ENCODE assay signal across 1 cellular context in the genomic region with DNA sequence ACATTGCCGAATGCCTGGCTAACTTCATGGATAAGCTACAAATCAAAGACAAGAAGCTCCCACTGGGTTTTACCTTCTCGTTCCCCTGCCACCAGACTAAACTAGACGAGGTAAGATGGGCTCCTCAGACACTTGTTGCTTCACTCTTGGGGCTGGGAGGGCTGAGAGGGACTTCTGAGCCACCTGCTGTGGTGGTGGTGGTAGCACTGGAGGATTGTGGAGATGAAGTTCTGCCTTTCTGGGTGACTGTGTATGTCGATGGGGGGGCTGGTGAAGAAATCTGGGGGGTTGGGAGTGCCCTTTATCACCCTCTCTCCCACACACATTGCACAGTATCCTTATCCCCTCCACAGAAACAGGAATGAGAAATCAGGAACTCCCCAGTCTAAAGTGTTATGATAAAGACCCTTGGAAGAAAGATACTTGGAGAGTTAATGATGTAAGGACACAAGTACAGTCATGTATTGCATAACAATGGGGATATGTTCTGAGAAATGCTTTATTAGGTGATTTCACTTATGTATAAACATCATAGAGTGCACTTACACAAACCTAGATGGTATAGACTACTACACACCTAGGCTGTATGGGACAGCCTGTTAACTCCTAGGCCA.
TF ChIP-seq lines count a peak whose summit lies in the region.

No MANE protein-coding gene starts in this region.

TF ChIP-seq in WTC11, 78 proteins besides CTCF, POLR2A, EP300 and RAD21 (continued from another document):
- TF ChIP-seq, protein P1, sequence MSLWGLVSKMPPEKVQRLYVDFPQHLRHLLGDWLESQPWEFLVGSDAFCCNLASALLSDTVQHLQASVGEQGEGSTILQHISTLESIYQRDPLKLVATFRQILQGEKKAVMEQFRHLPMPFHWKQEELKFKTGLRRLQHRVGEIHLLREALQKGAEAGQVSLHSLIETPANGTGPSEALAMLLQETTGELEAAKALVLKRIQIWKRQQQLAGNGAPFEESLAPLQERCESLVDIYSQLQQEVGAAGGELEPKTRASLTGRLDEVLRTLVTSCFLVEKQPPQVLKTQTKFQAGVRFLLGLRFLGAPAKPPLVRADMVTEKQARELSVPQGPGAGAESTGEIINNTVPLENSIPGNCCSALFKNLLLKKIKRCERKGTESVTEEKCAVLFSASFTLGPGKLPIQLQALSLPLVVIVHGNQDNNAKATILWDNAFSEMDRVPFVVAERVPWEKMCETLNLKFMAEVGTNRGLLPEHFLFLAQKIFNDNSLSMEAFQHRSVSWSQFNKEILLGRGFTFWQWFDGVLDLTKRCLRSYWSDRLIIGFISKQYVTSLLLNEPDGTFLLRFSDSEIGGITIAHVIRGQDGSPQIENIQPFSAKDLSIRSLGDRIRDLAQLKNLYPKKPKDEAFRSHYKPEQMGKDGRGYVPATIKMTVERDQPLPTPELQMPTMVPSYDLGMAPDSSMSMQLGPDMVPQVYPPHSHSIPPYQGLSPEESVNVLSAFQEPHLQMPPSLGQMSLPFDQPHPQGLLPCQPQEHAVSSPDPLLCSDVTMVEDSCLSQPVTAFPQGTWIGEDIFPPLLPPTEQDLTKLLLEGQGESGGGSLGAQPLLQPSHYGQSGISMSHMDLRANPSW (CRISPR knock-in tag; conservative IDR thresholded peaks at IDR 0.05; ENCODE audit: low read depth): no peak
- no peak for TF ChIP-seq PRRX2 (CRISPR knock-in tag; IDR thresholded peaks at IDR 0.05)
- TF ChIP-seq, protein P2, sequence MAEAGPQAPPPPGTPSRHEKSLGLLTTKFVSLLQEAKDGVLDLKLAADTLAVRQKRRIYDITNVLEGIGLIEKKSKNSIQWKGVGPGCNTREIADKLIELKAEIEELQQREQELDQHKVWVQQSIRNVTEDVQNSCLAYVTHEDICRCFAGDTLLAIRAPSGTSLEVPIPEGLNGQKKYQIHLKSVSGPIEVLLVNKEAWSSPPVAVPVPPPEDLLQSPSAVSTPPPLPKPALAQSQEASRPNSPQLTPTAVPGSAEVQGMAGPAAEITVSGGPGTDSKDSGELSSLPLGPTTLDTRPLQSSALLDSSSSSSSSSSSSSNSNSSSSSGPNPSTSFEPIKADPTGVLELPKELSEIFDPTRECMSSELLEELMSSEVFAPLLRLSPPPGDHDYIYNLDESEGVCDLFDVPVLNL (CRISPR knock-in tag; IDR thresholded peaks at IDR 0.05; ENCODE audit: borderline replicate concordance, low read depth): no peak
- TF ChIP-seq ZBTB43 (CRISPR knock-in tag; IDR thresholded peaks at IDR 0.05): no peak
- TF ChIP-seq, protein P3, sequence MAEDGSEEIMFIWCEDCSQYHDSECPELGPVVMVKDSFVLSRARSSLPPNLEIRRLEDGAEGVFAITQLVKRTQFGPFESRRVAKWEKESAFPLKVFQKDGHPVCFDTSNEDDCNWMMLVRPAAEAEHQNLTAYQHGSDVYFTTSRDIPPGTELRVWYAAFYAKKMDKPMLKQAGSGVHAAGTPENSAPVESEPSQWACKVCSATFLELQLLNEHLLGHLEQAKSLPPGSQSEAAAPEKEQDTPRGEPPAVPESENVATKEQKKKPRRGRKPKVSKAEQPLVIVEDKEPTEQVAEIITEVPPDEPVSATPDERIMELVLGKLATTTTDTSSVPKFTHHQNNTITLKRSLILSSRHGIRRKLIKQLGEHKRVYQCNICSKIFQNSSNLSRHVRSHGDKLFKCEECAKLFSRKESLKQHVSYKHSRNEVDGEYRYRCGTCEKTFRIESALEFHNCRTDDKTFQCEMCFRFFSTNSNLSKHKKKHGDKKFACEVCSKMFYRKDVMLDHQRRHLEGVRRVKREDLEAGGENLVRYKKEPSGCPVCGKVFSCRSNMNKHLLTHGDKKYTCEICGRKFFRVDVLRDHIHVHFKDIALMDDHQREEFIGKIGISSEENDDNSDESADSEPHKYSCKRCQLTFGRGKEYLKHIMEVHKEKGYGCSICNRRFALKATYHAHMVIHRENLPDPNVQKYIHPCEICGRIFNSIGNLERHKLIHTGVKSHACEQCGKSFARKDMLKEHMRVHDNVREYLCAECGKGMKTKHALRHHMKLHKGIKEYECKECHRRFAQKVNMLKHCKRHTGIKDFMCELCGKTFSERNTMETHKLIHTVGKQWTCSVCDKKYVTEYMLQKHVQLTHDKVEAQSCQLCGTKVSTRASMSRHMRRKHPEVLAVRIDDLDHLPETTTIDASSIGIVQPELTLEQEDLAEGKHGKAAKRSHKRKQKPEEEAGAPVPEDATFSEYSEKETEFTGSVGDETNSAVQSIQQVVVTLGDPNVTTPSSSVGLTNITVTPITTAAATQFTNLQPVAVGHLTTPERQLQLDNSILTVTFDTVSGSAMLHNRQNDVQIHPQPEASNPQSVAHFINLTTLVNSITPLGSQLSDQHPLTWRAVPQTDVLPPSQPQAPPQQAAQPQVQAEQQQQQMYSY (CRISPR knock-in tag; IDR thresholded peaks at IDR 0.05): no peak
- no peak for TF ChIP-seq EMX1 (CRISPR knock-in tag; IDR thresholded peaks at IDR 0.05)
- TF ChIP-seq CREB1 (CRISPR knock-in tag; IDR thresholded peaks at IDR 0.05): no peak
- TF ChIP-seq ESRRA (CRISPR knock-in tag; IDR thresholded peaks at IDR 0.05; ENCODE audit: borderline replicate concordance): no peak
- TF ChIP-seq ELF4 (CRISPR knock-in tag; IDR thresholded peaks at IDR 0.05; ENCODE audit: low read depth): no peak
- TF ChIP-seq ETV6 (CRISPR knock-in tag; IDR thresholded peaks at IDR 0.05): no peak
- TF ChIP-seq OVOL2 (CRISPR knock-in tag; IDR thresholded peaks at IDR 0.05; ENCODE audit: borderline replicate concordance): no peak
